31 cellular contexts compared by ENCODE assay signal in genomic region chr7:98903246-98903645, GRCh38. TPM values are rescaled to one million over a fixed set of nuclear protein-coding genes. Genes with fewer than 3 reads are reported as not detected.
"Had no signal": no experiment of that assay in that cellular context is flagged by ENCODE, and none has a peak within 500 bp of the region (broad histone marks: within the 10 kb centered on the region; RNA-seq: fewer than 3 reads in every experiment).

No MANE protein-coding gene starts in this region.

- H3K27me3 ChIP-seq: left lung, pancreas, spleen, stomach, testis, thyroid gland, transverse colon, upper lobe of left lung, vagina had no signal

- H3K4me3 Mint-ChIP-seq: immature natural killer cell; naive thymus-derived CD8-positive, alpha-beta T cell; nephron; neural crest cell; stimulated activated effector memory CD8-positive, alpha-beta T cell treated with anti-CD3 and anti-CD28 coated beads, Interleukin-12 subunit alpha, Interleukin-12 subunit beta, amount 100 ng/mL, for 72 hours had no signal

- H3K4me1 Mint-ChIP-seq: immature natural killer cell; nephron; neural crest cell; stimulated activated effector memory CD8-positive, alpha-beta T cell treated with anti-CD3 and anti-CD28 coated beads, Interleukin-12 subunit alpha, Interleukin-12 subunit beta, amount 100 ng/mL, for 72 hours had no signal

- H3K9me3 Mint-ChIP-seq: immature natural killer cell; naive thymus-derived CD8-positive, alpha-beta T cell; nephron; neural crest cell; stimulated activated effector memory CD8-positive, alpha-beta T cell treated with anti-CD3 and anti-CD28 coated beads, Interleukin-12 subunit alpha, Interleukin-12 subunit beta, amount 100 ng/mL, for 72 hours had no signal

- H3K27me3 Mint-ChIP-seq: naive thymus-derived CD8-positive, alpha-beta T cell had no signal

- H3K27ac Mint-ChIP-seq: nephron; stimulated activated effector memory CD8-positive, alpha-beta T cell treated with anti-CD3 and anti-CD28 coated beads, Interleukin-12 subunit alpha, Interleukin-12 subunit beta, amount 100 ng/mL, for 72 hours had no signal

- FAIRE-seq: islet of Langerhans, kidney, pancreas, small intestine had no signal

- H3K4me3 ChIP-seq: left lung, lower lobe of right lung, pancreas, prostate gland, spleen, stomach, testis, thyroid gland, transverse colon, upper lobe of left lung, vagina had no signal

- H3K27ac ChIP-seq: left lung, lower lobe of right lung, pancreas, prostate gland, spleen, stomach, testis, thyroid gland, transverse colon, upper lobe of left lung, vagina had no signal

- ATAC-seq: left colon; lower lobe of right lung; naive thymus-derived CD8-positive, alpha-beta T cell; pancreas; right cardiac atrium; sciatic nerve had no signal

- DNase-seq: hypothalamus; immature natural killer cell; kidney; left colon; left lung; lower lobe of right lung; mammary epithelial cell; mesenchymal stem cell; naive thymus-derived CD8-positive, alpha-beta T cell; nucleus accumbens; pancreas; posterior cingulate gyrus; retina; right cardiac atrium; small intestine; spleen; stimulated activated CD4-positive, alpha-beta T cell treated with anti-CD3 and anti-CD28 coated beads, Interleukin-4, amount 100 ng/mL, for 24 hours; stimulated activated naive CD4-positive, alpha-beta T cell; stomach; testis; thyroid gland; transverse colon; upper lobe of left lung had no signal

- H3K9me3 ChIP-seq: left lung, lower lobe of right lung, pancreas, prostate gland, spleen, stomach, testis, thyroid gland, transverse colon, upper lobe of left lung, vagina had no signal

- H3K4me1 ChIP-seq: left lung, lower lobe of right lung, pancreas, prostate gland, spleen, stomach, testis, thyroid gland, transverse colon, upper lobe of left lung, vagina had no signal

RNA-seq across cellular contexts. Expression of gene TMEM130, which starts 33.4 kb away (rescaled TPM):
- total RNA-seq: liver; mammary epithelial cell; naive thymus-derived CD8-positive, alpha-beta T cell had no signal
- polyA plus RNA-seq: immature natural killer cell; liver; mammary epithelial cell; naive thymus-derived CD8-positive, alpha-beta T cell had no signal
